Comparison of ENCODE assay signal across 14 cellular contexts in the genomic region with DNA sequence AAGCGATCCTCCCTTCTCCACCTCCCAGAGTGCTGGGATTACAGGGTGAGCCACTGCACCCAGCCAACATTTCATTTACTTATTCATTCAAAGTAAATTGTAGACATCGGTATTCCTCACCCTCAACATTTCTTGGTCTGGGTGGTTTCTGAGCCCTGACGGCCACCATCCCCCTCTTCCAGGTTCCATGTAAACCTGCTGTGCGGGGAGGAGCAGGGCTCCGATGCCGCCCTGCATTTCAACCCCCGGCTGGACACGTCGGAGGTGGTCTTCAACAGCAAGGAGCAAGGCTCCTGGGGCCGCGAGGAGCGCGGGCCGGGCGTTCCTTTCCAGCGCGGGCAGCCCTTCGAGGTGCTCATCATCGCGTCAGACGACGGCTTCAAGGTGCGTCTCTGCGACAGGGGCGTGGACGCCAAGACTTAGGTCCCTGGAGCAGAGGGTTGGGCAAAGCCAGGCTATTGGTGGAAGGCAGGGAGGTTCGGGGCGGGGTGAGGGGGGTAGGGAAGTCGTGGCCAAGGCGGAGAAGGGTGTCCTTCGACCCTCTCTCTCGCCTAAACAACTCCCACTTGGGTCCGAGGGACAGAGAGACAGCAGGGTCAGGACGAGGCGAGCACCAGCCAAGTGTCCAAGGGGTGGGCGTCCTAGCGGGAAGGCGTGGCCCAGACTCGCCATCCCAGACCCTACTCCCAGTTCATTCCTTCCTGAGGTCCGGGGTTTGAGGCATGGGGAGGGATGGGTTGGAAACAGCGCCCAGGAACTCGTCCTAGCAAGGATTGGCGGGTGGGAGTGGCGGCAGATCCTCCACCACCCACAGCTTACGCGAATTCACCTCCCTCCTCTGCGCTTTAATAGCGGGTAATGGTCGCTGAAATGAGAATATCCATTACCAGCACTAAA. TPM values are rescaled to one million over a fixed set of nuclear protein-coding genes. Genes with fewer than 3 reads are reported as not detected.
DNase-seq lines count a peak whose midpoint lies in the region; ATAC-seq, FAIRE-seq and TF ChIP-seq lines count a peak whose summit lies in the region.
"Not testable (repeated sequence)": the region's sequence is repeated elsewhere in the genome, so short reads cannot be mapped to it uniquely, and the experiment has no call there.
"Had no signal": no experiment of that assay in that cellular context is flagged by ENCODE, and none has a peak within 500 bp of the region (broad histone marks: within the 10 kb centered on the region; RNA-seq: fewer than 3 reads in every experiment).

No MANE protein-coding gene starts in this region.

- not testable (repeated sequence) for H3K27me3 ChIP-seq in HUES64 (ENCODE audit: insufficient read depth, low read length); K562 (ENCODE audit: control insufficient read depth in 2 of 2, insufficient read depth in 2 of 2, low read length in 2 of 2); esophagus (ENCODE audit: control insufficient read depth in 1 of 2, insufficient read depth in 2 of 2, low read length in 2 of 2); thoracic aorta (replicated peaks; ENCODE audit: insufficient read depth)

- TF ChIP-seq POLR2A in K562 (conservative IDR thresholded peaks at IDR 0.05) = not testable (repeated sequence)

- DNase-seq in AG10803 (ENCODE audit: low read depth); K562 (ENCODE audit: extremely low read depth in 1 of 4, low spot score in 3 of 4); Right ventricle myocardium superior; retinal pigment epithelial cell (ENCODE audit: low read depth); thoracic aorta (ENCODE audit: low spot score): not testable (repeated sequence)
- DNase-seq in kidney = peak; percentile 66

- not testable (repeated sequence) for TF ChIP-seq CTCF in AG10803 (conservative IDR thresholded peaks at IDR 0.05; ENCODE audit: low read length); K562 (IDR thresholded peaks at IDR 0.05 in 2 of 3, conservative IDR thresholded peaks at IDR 0.05 in 1 of 3; ENCODE audit: insufficient read depth in 2 of 3, low read depth in 1 of 3, low read length in 3 of 3); kidney (IDR thresholded peaks at IDR 0.05; ENCODE audit: borderline replicate concordance, extremely low read depth, insufficient read depth); retinal pigment epithelial cell (conservative IDR thresholded peaks at IDR 0.05; ENCODE audit: low read depth, low read length); thoracic aorta (IDR thresholded peaks at IDR 0.05)

- not testable (repeated sequence) for H3K9me1 ChIP-seq in K562 (ENCODE audit: control insufficient read depth, insufficient read depth, low read length)

- H4K20me1 ChIP-seq in K562 (replicated peaks; ENCODE audit: control insufficient read depth, insufficient read depth, low read length) = not testable (repeated sequence)

- ATAC-seq in K562; thoracic aorta (ENCODE audit: insufficient number of reproducible peaks, low FRiP score, low read depth): not testable (repeated sequence)
- ATAC-seq in Right ventricle myocardium superior (ENCODE audit: poor library complexity) = peak; percentile 3

- in situ Hi-C loops in K562 (cut with MboI) = not testable (repeated sequence)

- not testable (repeated sequence) for H3K9ac ChIP-seq in HUES64 (ENCODE audit: low read depth, low read length); K562 (ENCODE audit: insufficient read depth in 1 of 2, low read depth in 2 of 2, low read length in 2 of 2); kidney (ENCODE audit: low read length in 2 of 2)

- POLR2A ChIA-PET in K562 (lab: Yijun Ruan, JAX) = not testable (repeated sequence)

- 70% methylated on average over 13 of the region's 49 CpGs for whole genome bisulfite sequencing in HUES64
- 59% methylated on average over 11 of the region's 49 CpGs for WGBS in K562 (ENCODE audit: insufficient coverage, low coverage, missing lambda C conversion rate)
- WGBS in esophagus, 2 donors = 43 to 63% methylated on average over 14 to 19 of the region's 49 CpGs

- H3K27ac ChIP-seq in HUES64 (ENCODE audit: low read depth, low read length); K562 (ENCODE audit: extremely low read depth, low read depth, low read length); kidney (ENCODE audit: low read depth in 2 of 2, low read length in 2 of 2); thoracic aorta: not testable (repeated sequence)
- H3K27ac ChIP-seq in esophagus (ENCODE audit: low read depth in 2 of 2, low read length in 1 of 2) = peak overlapping the region; percentile 77 to 89

- not testable (repeated sequence) for H3K79me2 ChIP-seq in K562 (ENCODE audit: control insufficient read depth, insufficient read depth, low read length)

- intact Hi-C loops in K562 (cut with micrococcal nuclease); Right ventricle myocardium superior (cut with DNase I); kidney (cut with DNase I): not testable (repeated sequence)

- H3K4me2 ChIP-seq in K562 (ENCODE audit: insufficient read depth, low read length) = not testable (repeated sequence)

- not testable (repeated sequence) for H2AFZ ChIP-seq in K562 (ENCODE audit: low read depth, low read length)

- not testable (repeated sequence) for BruUV-seq in K562 (replicated peaks; lab: Mats Ljungman, UMichigan)

- H3K9me3 ChIP-seq in HUES64 (ENCODE audit: insufficient read depth, low read depth, low read length); K562 (replicated peaks; ENCODE audit: control insufficient read depth, insufficient read depth, low read depth, low read length); esophagus (ENCODE audit: control insufficient read depth in 2 of 2, insufficient read depth in 1 of 2, low read depth in 1 of 2, low read length in 1 of 2); kidney (ENCODE audit: control insufficient read depth in 1 of 2, low read length in 2 of 2); thoracic aorta: not testable (repeated sequence)

- H3K4me3 ChIP-seq in AG10803 (ENCODE audit: low read length) (peak overlapping the region; percentile 33), HUES64 (ENCODE audit: low read length) (0 out of 2 replicates have a peak overlapping the region, but pooled peaks have one; percentile 32), esophagus (ENCODE audit: low read depth in 1 of 2, low read length in 2 of 2) (peak overlapping the region in 1 of 2 donors; percentile 11), retinal pigment epithelial cell (ENCODE audit: low read length) (peak overlapping the region; percentile 26), thoracic aorta (peak overlapping the region; percentile 67)
- not testable (repeated sequence) for H3K4me3 ChIP-seq in K562; kidney (ENCODE audit: low read length in 2 of 2)

- peak; percentile 57 for FAIRE-seq in K562 (lab: Jason Lieb, UNC)
- not testable (repeated sequence) for FAIRE-seq in kidney (lab: Jason Lieb, UNC)

- not testable (repeated sequence) for TF ChIP-seq EP300 in K562 (IDR thresholded peaks at IDR 0.05; ENCODE audit: low read length)

- not testable (repeated sequence) for H3K36me3 ChIP-seq in HUES64 (ENCODE audit: insufficient read depth, low read length); K562 (ENCODE audit: control insufficient read depth, insufficient read depth, low read length); esophagus (ENCODE audit: control insufficient read depth in 2 of 2, insufficient read depth in 2 of 2, low read length in 1 of 2); kidney (ENCODE audit: control insufficient read depth in 1 of 2, insufficient read depth in 2 of 2, low read length in 2 of 2); thoracic aorta

- CTCF ChIA-PET in K562 (lab: Yijun Ruan, JAX; ENCODE audit: low intra/inter-chr PET ratio) = not testable (repeated sequence)

- H3K4me1 ChIP-seq in HUES64 (ENCODE audit: insufficient read depth, low read length); K562 (replicated peaks in 1 of 2; ENCODE audit: control insufficient read depth in 2 of 2, insufficient read depth in 2 of 2, low read length in 2 of 2); kidney (ENCODE audit: control insufficient read depth in 1 of 2, insufficient read depth in 1 of 2, low read depth in 1 of 2, low read length in 2 of 2); thoracic aorta (ENCODE audit: control insufficient read depth in 1 of 2, low read depth in 2 of 2): not testable (repeated sequence)
- peaks cover 3 to 15% of the 10 kb centered on the region in 2 donors for H3K4me1 ChIP-seq in esophagus (ENCODE audit: control insufficient read depth in 2 of 2, insufficient read depth in 2 of 2, low read length in 1 of 2)

- TF ChIP-seq RAD21 in K562 (CRISPR knock-in tag; conservative IDR thresholded peaks at IDR 0.05 in 1 of 2, IDR thresholded peaks at IDR 0.05 in 1 of 2) = not testable (repeated sequence)

RNA-seq across cellular contexts. Expression of a gene that starts 1.8 kb away (rescaled TPM):
- polyA plus RNA-seq in HUES64 (2013, experiment 1 of 2) = not detected
- polyA plus RNA-seq in HUES64 (2013, experiment 2 of 2) = 1.1 TPM
- not detected in 2 replicates for total RNA-seq in K562 (2011; cell fraction: chromatin; rRNA removed; ENCODE audit: low replicate concordance)
- not detected in 2 replicates for total RNA-seq in K562 (2011; cell fraction: nucleolus; rRNA removed)
- total RNA-seq in K562 (2011; cell fraction: nucleoplasm; rRNA removed) = not detected in 2 replicates
- total RNA-seq in K562 (2014; rRNA removed) = not detected in 2 replicates
- not detected in 2 replicates for total RNA-seq in K562 (2014; rRNA removed; fragmentation: Illumina TruSeq; extraction: Trizol)
- total RNA-seq in K562 (2015; rRNA removed; fragmentation: Illumina TruSeq; extraction: Trizol) = not detected in 2 replicates
- total RNA-seq in K562 (2021) = not detected in 2 replicates
- not detected in 2 replicates for polyA plus RNA-seq in K562 (2011; rRNA removed)
- polyA plus RNA-seq in K562 (2011; cell fraction: cytosol; rRNA removed) = not detected in 2 replicates
- not detected in 2 replicates for polyA plus RNA-seq in K562 (2011; cell fraction: nucleus; rRNA removed)
- polyA plus RNA-seq in K562 (2012) = not detected in 2 replicates
- polyA plus RNA-seq in K562 (2014; fragmentation: Illumina TruSeq; extraction: Trizol) = not detected in 2 replicates
- not detected for polyA plus RNA-seq in K562 (2014; fragmentation: Nextera tagmentation; extraction: Ambion mirVana)
- polyA plus RNA-seq in K562 (2014; rRNA removed) = not detected in 2 replicates
- not detected in 2 replicates for polyA minus RNA-seq in K562 (2011; rRNA and poly(A)+ RNA removed)
- not detected in 2 replicates for polyA minus RNA-seq in K562 (2011; cell fraction: cytosol; rRNA and poly(A)+ RNA removed)
- polyA minus RNA-seq in K562 (2011; cell fraction: nucleus; rRNA and poly(A)+ RNA removed) = not detected in 2 replicates
- 1,000 to 10,000 TPM; 3,260 to 6,105 TPM for polyA plus RNA-seq in esophagus
- total RNA-seq in Right ventricle myocardium superior = not detected
- total RNA-seq in kidney = not detected
- polyA plus RNA-seq in kidney (ENCODE audit: insufficient read depth, low read depth, low replicate concordance) = 3.7 TPM
- total RNA-seq in thoracic aorta = 1 to 10 TPM in 1 of 2 donors, not detected in 1; 2.0 TPM
- total RNA-seq: CD4-positive, alpha-beta memory T cell had no signal
- polyA plus RNA-seq: AG04450; BJ; CD4-positive, alpha-beta memory T cell; IgD-negative memory B cell had no signal

RNA-seq across cellular contexts. Expression of a gene that starts 17.4 kb away (rescaled TPM):
- polyA plus RNA-seq in HUES64 (2013, experiment 1 of 2) = not detected
- not detected for polyA plus RNA-seq in HUES64 (2013, experiment 2 of 2)
- total RNA-seq in K562 (2011; cell fraction: chromatin; rRNA removed; ENCODE audit: low replicate concordance) = not detected in 2 replicates
- total RNA-seq in K562 (2011; cell fraction: nucleolus; rRNA removed) = not detected in 2 replicates
- total RNA-seq in K562 (2011; cell fraction: nucleoplasm; rRNA removed) = not detected in 2 replicates
- total RNA-seq in K562 (2014; rRNA removed) (not detected in 2 replicates), K562 (2014; rRNA removed; fragmentation: Illumina TruSeq; extraction: Trizol) (not detected in 2 replicates), K562 (2015; rRNA removed; fragmentation: Illumina TruSeq; extraction: Trizol) (not detected in 2 replicates), K562 (2021) (not detected in 2 replicates), Right ventricle myocardium superior (not detected), kidney (1.3 TPM), thoracic aorta (not detected)
- polyA plus RNA-seq in K562 (2011; rRNA removed) (not detected in 2 replicates), K562 (2014; fragmentation: Illumina TruSeq; extraction: Trizol) (not detected in 2 replicates), K562 (2014; fragmentation: Nextera tagmentation; extraction: Ambion mirVana) (not detected), K562 (2014; rRNA removed) (not detected in 2 replicates), esophagus (1,000 to 10,000 TPM in 1 of 2 donors, 100 to 1,000 TPM in 1; 405 to 2,874 TPM), kidney (ENCODE audit: insufficient read depth, low read depth, low replicate concordance) (not detected)
- polyA plus RNA-seq in K562 (2011; cell fraction: cytosol; rRNA removed) = not detected in 2 replicates
- not detected in 2 replicates for polyA plus RNA-seq in K562 (2011; cell fraction: nucleus; rRNA removed)
- not detected in 2 replicates for polyA plus RNA-seq in K562 (2012)
- polyA minus RNA-seq in K562 (2011; rRNA and poly(A)+ RNA removed) = not detected in 2 replicates
- not detected in 2 replicates for polyA minus RNA-seq in K562 (2011; cell fraction: cytosol; rRNA and poly(A)+ RNA removed)
- polyA minus RNA-seq in K562 (2011; cell fraction: nucleus; rRNA and poly(A)+ RNA removed) = not detected in 2 replicates
- total RNA-seq: Calu3; CD4-positive, alpha-beta memory T cell; H9 had no signal
- polyA plus RNA-seq: AG04450; BJ; CD4-positive, alpha-beta memory T cell; IgD-negative memory B cell had no signal

RNA-seq across cellular contexts. Expression of a gene that starts 22.0 kb away (rescaled TPM):
- not detected for polyA plus RNA-seq in HUES64 (2013, experiment 1 of 2)
- polyA plus RNA-seq in HUES64 (2013, experiment 2 of 2) = not detected
- total RNA-seq in K562 (2011; cell fraction: chromatin; rRNA removed; ENCODE audit: low replicate concordance) = 0.95 and 3.4 TPM in 2 replicates
- total RNA-seq in K562 (2011; cell fraction: nucleolus; rRNA removed) = 2.1 and 2.7 TPM in 2 replicates
- 0.61 and 0.95 TPM in 2 replicates for total RNA-seq in K562 (2011; cell fraction: nucleoplasm; rRNA removed)
- total RNA-seq in K562 (2014; rRNA removed) (not detected in 2 replicates), K562 (2014; rRNA removed; fragmentation: Illumina TruSeq; extraction: Trizol) (not detected in 2 replicates), K562 (2015; rRNA removed; fragmentation: Illumina TruSeq; extraction: Trizol) (0.18 TPM in 1 of 2 replicates, not detected in the other), K562 (2021) (1.1 and 1.8 TPM in 2 replicates), Right ventricle myocardium superior (0.86 TPM), kidney (12.2 TPM), thoracic aorta (1 to 10 TPM in 1 of 2 donors, not detected in 1; 3.5 TPM)
- polyA plus RNA-seq in K562 (2011; rRNA removed) (0.31 and 0.38 TPM in 2 replicates), K562 (2014; fragmentation: Illumina TruSeq; extraction: Trizol) (0.17 and 0.36 TPM in 2 replicates), K562 (2014; fragmentation: Nextera tagmentation; extraction: Ambion mirVana) (under 1 TPM in 1 of 2 experiments, not detected in 1; 0.08 TPM), K562 (2014; rRNA removed) (0.29 TPM in 1 of 2 replicates, not detected in the other), esophagus (1 to 10 TPM in 1 of 2 donors, under 1 TPM in 1; 0.66 to 2.3 TPM), kidney (ENCODE audit: insufficient read depth, low read depth, low replicate concordance) (1.2 TPM)
- polyA plus RNA-seq in K562 (2011; cell fraction: cytosol; rRNA removed) = 0.25 and 0.96 TPM in 2 replicates
- 3.1 and 3.7 TPM in 2 replicates for polyA plus RNA-seq in K562 (2011; cell fraction: nucleus; rRNA removed)
- 0.58 and 0.64 TPM in 2 replicates for polyA plus RNA-seq in K562 (2012)
- 0.14 TPM in 1 of 2 replicates, not detected in the other for polyA minus RNA-seq in K562 (2011; rRNA and poly(A)+ RNA removed)
- not detected in 2 replicates for polyA minus RNA-seq in K562 (2011; cell fraction: cytosol; rRNA and poly(A)+ RNA removed)
- 0.67 TPM in 1 of 2 replicates, not detected in the other for polyA minus RNA-seq in K562 (2011; cell fraction: nucleus; rRNA and poly(A)+ RNA removed)
- polyA plus RNA-seq: CD4-positive, alpha-beta memory T cell; IgD-negative memory B cell had no signal

RNA-seq across cellular contexts. Expression of a gene that starts 40.8 kb away (rescaled TPM):
- 63.6 TPM for polyA plus RNA-seq in HUES64 (2013, experiment 1 of 2)
- polyA plus RNA-seq in HUES64 (2013, experiment 2 of 2) = 73.9 TPM
- total RNA-seq in K562 (2011; cell fraction: chromatin; rRNA removed; ENCODE audit: low replicate concordance) = 23.7 and 41.8 TPM in 2 replicates
- total RNA-seq in K562 (2011; cell fraction: nucleolus; rRNA removed) = 32.6 and 33.9 TPM in 2 replicates
- 34.1 and 35.9 TPM in 2 replicates for total RNA-seq in K562 (2011; cell fraction: nucleoplasm; rRNA removed)
- 67.3 and 69.6 TPM in 2 replicates for total RNA-seq in K562 (2014; rRNA removed)
- total RNA-seq in K562 (2014; rRNA removed; fragmentation: Illumina TruSeq; extraction: Trizol) = 40.1 and 58.0 TPM in 2 replicates
- 84.9 and 98.2 TPM in 2 replicates for total RNA-seq in K562 (2015; rRNA removed; fragmentation: Illumina TruSeq; extraction: Trizol)
- total RNA-seq in K562 (2021) = 89.2 and 91.7 TPM in 2 replicates
- polyA plus RNA-seq in K562 (2011; rRNA removed) = 67.3 and 115 TPM in 2 replicates
- polyA plus RNA-seq in K562 (2011; cell fraction: cytosol; rRNA removed) = 133 and 134 TPM in 2 replicates
- 175 and 195 TPM in 2 replicates for polyA plus RNA-seq in K562 (2011; cell fraction: nucleus; rRNA removed)
- 242 and 243 TPM in 2 replicates for polyA plus RNA-seq in K562 (2012)
- 133 TPM in 2 replicates for polyA plus RNA-seq in K562 (2014; fragmentation: Illumina TruSeq; extraction: Trizol)
- polyA plus RNA-seq in K562 (2014; fragmentation: Nextera tagmentation; extraction: Ambion mirVana) = 10 to 100 TPM; 47.5 to 99.9 TPM
- polyA plus RNA-seq in K562 (2014; rRNA removed) = 55.2 and 118 TPM in 2 replicates
- 53.8 and 60.0 TPM in 2 replicates for polyA minus RNA-seq in K562 (2011; rRNA and poly(A)+ RNA removed)
- 38.6 and 49.9 TPM in 2 replicates for polyA minus RNA-seq in K562 (2011; cell fraction: cytosol; rRNA and poly(A)+ RNA removed)
- polyA minus RNA-seq in K562 (2011; cell fraction: nucleus; rRNA and poly(A)+ RNA removed) = 19.5 and 24.9 TPM in 2 replicates
- 100 to 1,000 TPM; 108 to 215 TPM for polyA plus RNA-seq in esophagus
- total RNA-seq in Right ventricle myocardium superior = 1,260 TPM
- total RNA-seq in kidney = 167 TPM
- 534 TPM for polyA plus RNA-seq in kidney (ENCODE audit: insufficient read depth, low read depth, low replicate concordance)
- total RNA-seq in thoracic aorta = 10 to 100 TPM; 47.5 to 75.0 TPM

RNA-seq across cellular contexts. Expression of a gene that starts 46.5 kb away (rescaled TPM):
- polyA plus RNA-seq in HUES64 (2013, experiment 1 of 2) = 4.6 TPM
- 6.1 TPM for polyA plus RNA-seq in HUES64 (2013, experiment 2 of 2)
- total RNA-seq in K562 (2011; cell fraction: chromatin; rRNA removed; ENCODE audit: low replicate concordance) = 21.8 and 34.6 TPM in 2 replicates
- 22.1 and 24.8 TPM in 2 replicates for total RNA-seq in K562 (2011; cell fraction: nucleolus; rRNA removed)
- 16.0 and 28.2 TPM in 2 replicates for total RNA-seq in K562 (2011; cell fraction: nucleoplasm; rRNA removed)
- total RNA-seq in K562 (2014; rRNA removed) = 1.6 and 3.1 TPM in 2 replicates
- 0.89 and 1.2 TPM in 2 replicates for total RNA-seq in K562 (2014; rRNA removed; fragmentation: Illumina TruSeq; extraction: Trizol)
- 0.83 and 0.87 TPM in 2 replicates for total RNA-seq in K562 (2015; rRNA removed; fragmentation: Illumina TruSeq; extraction: Trizol)
- total RNA-seq in K562 (2021) = 3.7 and 4.8 TPM in 2 replicates
- 6.8 and 14.8 TPM in 2 replicates for polyA plus RNA-seq in K562 (2011; rRNA removed)
- 11.9 and 13.7 TPM in 2 replicates for polyA plus RNA-seq in K562 (2011; cell fraction: cytosol; rRNA removed)
- polyA plus RNA-seq in K562 (2011; cell fraction: nucleus; rRNA removed) = 61.9 and 73.0 TPM in 2 replicates
- polyA plus RNA-seq in K562 (2012) = 2.9 and 8.2 TPM in 2 replicates
- polyA plus RNA-seq in K562 (2014; fragmentation: Illumina TruSeq; extraction: Trizol) = 3.4 and 4.7 TPM in 2 replicates
- 1 to 10 TPM in 1 of 2 experiments, under 1 TPM in 1; 0.84 to 1.0 TPM for polyA plus RNA-seq in K562 (2014; fragmentation: Nextera tagmentation; extraction: Ambion mirVana)
- polyA plus RNA-seq in K562 (2014; rRNA removed) = 5.6 and 7.0 TPM in 2 replicates
- 1.2 and 1.3 TPM in 2 replicates for polyA minus RNA-seq in K562 (2011; rRNA and poly(A)+ RNA removed)
- 2.8 and 4.4 TPM in 2 replicates for polyA minus RNA-seq in K562 (2011; cell fraction: cytosol; rRNA and poly(A)+ RNA removed)
- polyA minus RNA-seq in K562 (2011; cell fraction: nucleus; rRNA and poly(A)+ RNA removed) = 5.1 and 7.3 TPM in 2 replicates
- 10 to 100 TPM in 1 of 2 donors, 1 to 10 TPM in 1; 4.1 to 12.3 TPM for polyA plus RNA-seq in esophagus
- not detected for total RNA-seq in Right ventricle myocardium superior
- total RNA-seq in kidney = 31.1 TPM
- 27.1 TPM for polyA plus RNA-seq in kidney (ENCODE audit: insufficient read depth, low read depth, low replicate concordance)
- total RNA-seq in thoracic aorta = 1 to 10 TPM in 1 of 2 donors, under 1 TPM in 1; 0.81 to 2.1 TPM
